Comparison of ENCODE assay signal across 1 cellular context in the genomic region with DNA sequence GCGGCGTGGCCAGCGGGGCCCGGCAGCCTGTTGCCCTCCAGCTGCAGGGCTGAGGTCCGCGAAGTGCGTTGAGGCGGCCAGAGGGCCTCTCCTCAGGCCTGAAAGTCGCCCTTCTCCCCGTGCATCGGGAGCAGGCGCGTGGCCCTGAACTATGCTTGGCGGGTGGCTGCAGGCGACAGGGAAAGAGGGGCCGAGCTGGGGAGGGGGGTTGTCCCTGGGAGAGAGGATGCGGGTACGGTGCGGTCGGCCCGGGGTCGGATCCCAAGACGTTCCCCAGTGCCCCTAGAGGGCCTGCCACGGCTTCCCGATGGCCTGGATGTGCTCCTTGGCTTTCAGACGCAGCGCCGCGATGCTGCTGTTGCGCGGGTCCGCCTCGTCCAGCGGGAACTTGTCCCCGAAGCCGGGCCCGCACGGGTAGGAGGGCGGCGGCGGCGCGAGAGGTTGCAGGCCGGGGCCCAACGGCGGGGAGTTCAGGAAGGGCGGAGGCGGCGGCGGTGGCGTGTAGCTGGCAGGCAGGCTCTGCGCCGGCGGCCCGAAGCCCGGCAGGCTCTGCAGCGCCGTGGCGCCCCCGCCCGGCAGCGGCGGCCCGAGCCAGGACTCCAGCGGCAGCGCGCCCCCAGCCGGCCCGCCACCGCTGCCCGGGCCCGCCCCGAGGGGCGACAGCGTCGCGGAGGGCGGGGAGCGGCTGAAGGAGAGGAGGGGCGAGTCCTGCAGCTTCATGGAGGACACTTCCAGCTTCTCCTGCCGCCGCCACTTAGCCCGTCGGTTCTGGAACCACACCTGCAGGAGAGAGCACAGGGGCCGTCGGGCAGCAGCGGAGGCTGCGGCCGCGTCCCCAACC.
TF ChIP-seq lines count a peak whose summit lies in the region.

No MANE protein-coding gene starts in this region.

TF ChIP-seq in IMR-90, 13 proteins besides CTCF, POLR2A, EP300 and RAD21 (continued from another document):
- TF ChIP-seq, protein P1, sequence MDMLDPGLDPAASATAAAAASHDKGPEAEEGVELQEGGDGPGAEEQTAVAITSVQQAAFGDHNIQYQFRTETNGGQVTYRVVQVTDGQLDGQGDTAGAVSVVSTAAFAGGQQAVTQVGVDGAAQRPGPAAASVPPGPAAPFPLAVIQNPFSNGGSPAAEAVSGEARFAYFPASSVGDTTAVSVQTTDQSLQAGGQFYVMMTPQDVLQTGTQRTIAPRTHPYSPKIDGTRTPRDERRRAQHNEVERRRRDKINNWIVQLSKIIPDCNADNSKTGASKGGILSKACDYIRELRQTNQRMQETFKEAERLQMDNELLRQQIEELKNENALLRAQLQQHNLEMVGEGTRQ (IDR thresholded peaks at IDR 0.05; ENCODE audit: low read depth, low read length): no peak
- TF ChIP-seq, protein P2, sequence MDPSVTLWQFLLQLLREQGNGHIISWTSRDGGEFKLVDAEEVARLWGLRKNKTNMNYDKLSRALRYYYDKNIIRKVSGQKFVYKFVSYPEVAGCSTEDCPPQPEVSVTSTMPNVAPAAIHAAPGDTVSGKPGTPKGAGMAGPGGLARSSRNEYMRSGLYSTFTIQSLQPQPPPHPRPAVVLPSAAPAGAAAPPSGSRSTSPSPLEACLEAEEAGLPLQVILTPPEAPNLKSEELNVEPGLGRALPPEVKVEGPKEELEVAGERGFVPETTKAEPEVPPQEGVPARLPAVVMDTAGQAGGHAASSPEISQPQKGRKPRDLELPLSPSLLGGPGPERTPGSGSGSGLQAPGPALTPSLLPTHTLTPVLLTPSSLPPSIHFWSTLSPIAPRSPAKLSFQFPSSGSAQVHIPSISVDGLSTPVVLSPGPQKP (IDR thresholded peaks at IDR 0.05; ENCODE audit: borderline replicate concordance, low read depth, low read length): no peak
- TF ChIP-seq MAZ (IDR thresholded peaks at IDR 0.05; ENCODE audit: borderline replicate concordance, low read depth, low read length): no peak
- TF ChIP-seq CEBPB (IDR thresholded peaks at IDR 0.05; ENCODE audit: low read depth, low read length): no peak
- no peak for TF ChIP-seq MXI1 (IDR thresholded peaks at IDR 0.05; ENCODE audit: borderline replicate concordance, low read depth, low read length)
- TF ChIP-seq FOS (IDR thresholded peaks at IDR 0.05; ENCODE audit: low read depth, low read length): no peak
